ENCODE assay signal across 10 cellular contexts in genomic region chr1:210330279-210330866, GRCh38. TPM values are rescaled to one million over a fixed set of nuclear protein-coding genes. Genes with fewer than 3 reads are reported as not detected.
DNase-seq lines count a peak whose midpoint lies in the region; ATAC-seq and TF ChIP-seq lines count a peak whose summit lies in the region.
"Had no signal": no experiment of that assay in that cellular context is flagged by ENCODE, and none has a peak within 500 bp of the region (broad histone marks: within the 10 kb centered on the region; RNA-seq: fewer than 3 reads in every experiment).

No MANE protein-coding gene starts in this region.

- H3K4me1 Mint-ChIP-seq in CD8-positive, alpha-beta T cell (ENCODE audit: low read depth) = peaks cover 38% of the 10 kb centered on the region
- peaks cover 11% of the 10 kb centered on the region for H3K4me1 Mint-ChIP-seq in WTC11

- H3K27ac ChIP-seq in CD8-positive, alpha-beta T cell (ENCODE audit: low read depth, low read length) = no peak overlapping the region
- H3K27ac ChIP-seq in HEK293 (ENCODE audit: extremely low read depth, low read depth, low read length) = peak overlapping the region; percentile 99
- H3K27ac ChIP-seq in liver (ENCODE audit: low read depth in 1 of 2, low read length in 2 of 2) = no peak overlapping the region
- H3K27ac ChIP-seq: WERI-Rb-1 had no signal

- TF ChIP-seq CTCF in CD8-positive, alpha-beta T cell (IDR thresholded peaks at IDR 0.05) = no peak
- no peak; the same call in 1 of the 2 replicates for TF ChIP-seq CTCF in HEK293 (tag by site-specific recombination; IDR thresholded peaks at IDR 0.05)
- TF ChIP-seq CTCF in WTC11 (IDR thresholded peaks at IDR 0.05) = no peak
- TF ChIP-seq CTCF in liver (IDR thresholded peaks at IDR 0.05; ENCODE audit: low read depth, low read length, missing input control) = no peak

- DNase-seq in CD8-positive, alpha-beta T cell = no peak
- DNase-seq in WTC11 (ENCODE audit: low spot score) = no peak
- DNase-seq in GDM1 (lab: John Stamatoyannopoulos, UW) = no peak
- DNase-seq in NCI-H446 (lab: John Stamatoyannopoulos, UW) = no peak
- DNase-seq: caudate nucleus, nucleus accumbens, WERI-Rb-1 had no signal

- H3K9ac ChIP-seq in liver (ENCODE audit: low read depth in 1 of 2, low read length in 2 of 2) = no peak overlapping the region

- no peak overlapping the region for H3K4me3 ChIP-seq in CD8-positive, alpha-beta T cell (ENCODE audit: low read depth, low read length)
- H3K4me3 ChIP-seq in HEK293 (ENCODE audit: low read depth, low read length) (no peak overlapping the region), liver (ENCODE audit: low read depth in 1 of 3, low read length in 3 of 3) (no peak overlapping the region)

- H3K9me3 ChIP-seq in CD8-positive, alpha-beta T cell (ENCODE audit: low read length) = no peaks in the 10 kb centered on the region
- H3K9me3 ChIP-seq in HEK293 (ENCODE audit: control insufficient read depth, insufficient read depth, low read depth, low read length) (no peaks in the 10 kb centered on the region), liver (ENCODE audit: control insufficient read depth in 4 of 4, low read length in 3 of 4) (no peaks in the 10 kb centered on the region)

- peak overlapping the region; percentile 19 for H3K27ac Mint-ChIP-seq in CD8-positive, alpha-beta T cell
- no peak overlapping the region for H3K27ac Mint-ChIP-seq in WTC11

- 53% methylated on average over 7 of the region's 7 CpGs for WGBS in liver

- TF ChIP-seq RAD21 in liver (IDR thresholded peaks at IDR 0.05) = no peak

- peaks cover 13% of the 10 kb centered on the region for H3K4me1 ChIP-seq in CD8-positive, alpha-beta T cell (ENCODE audit: insufficient read depth, low read length)
- peaks cover 34% of the 10 kb centered on the region for H3K4me1 ChIP-seq in HEK293 (ENCODE audit: control insufficient read depth, insufficient read depth, low read length)
- H3K4me1 ChIP-seq in liver (ENCODE audit: control insufficient read depth in 4 of 4, insufficient read depth in 4 of 4, low read length in 3 of 4) = peaks cover 0 to 18% (median 12%) of the 10 kb centered on the region in 4 donors

- CTCF ChIA-PET in CD8-positive, alpha-beta T cell (lab: Charles Lee) = interaction anchor here (0.9 kb wide), 1 partner anchor 503 kb away, joined by 3 read pairs; no protein-coding TSS in a partner anchor
- CTCF ChIA-PET in HEK293 (lab: Yijun Ruan, JAX) = interaction anchor here (0.6 to 1.6 kb wide), 6 partner anchors 23 to 74 kb away, joined by 3 to 5 read pairs (median 3); no protein-coding TSS in a partner anchor
- CTCF ChIA-PET in WTC11 (lab: Charles Lee) = interaction anchor here (0.6 kb wide), 1 partner anchor 15 kb away, joined by 3 read pairs; no protein-coding TSS in a partner anchor

- peak overlapping the region; percentile 5 for H3K4me3 Mint-ChIP-seq in CD8-positive, alpha-beta T cell
- peak overlapping the region; percentile 94 for H3K4me3 Mint-ChIP-seq in WTC11

- intact Hi-C loops in CD8-positive, alpha-beta T cell (cut with DNase I, micrococcal nuclease) = loop anchor here in 1 of 2 experiments (5.0 kb wide), 1 partner anchor 1217 kb away; no protein-coding TSS in a partner anchor

- POLR2A ChIA-PET in CD8-positive, alpha-beta T cell (lab: Charles Lee) = no interaction called here
- POLR2A ChIA-PET in HEK293 (lab: Yijun Ruan, JAX) = interaction anchor here (1.1 kb wide), 1 partner anchor 79 kb away, joined by 4 read pairs; no protein-coding TSS in a partner anchor
- POLR2A ChIA-PET in WTC11 (lab: Charles Lee) = no interaction called here

- H3K27me3 Mint-ChIP-seq in CD8-positive, alpha-beta T cell (ENCODE audit: low read depth) = no peaks in the 10 kb centered on the region
- H3K27me3 Mint-ChIP-seq in WTC11 (ENCODE audit: low read depth) = peaks cover 94% of the 10 kb centered on the region

- no peak for ATAC-seq in CD8-positive, alpha-beta T cell
- ATAC-seq in WTC11 (no peak), HG02981 (IDR thresholded peaks at IDR 0.05; ENCODE audit: unreplicated experiment) (no peak)

- H3K27me3 ChIP-seq in CD8-positive, alpha-beta T cell (ENCODE audit: insufficient read depth, low read length) = no peaks in the 10 kb centered on the region
- no peaks in the 10 kb centered on the region for H3K27me3 ChIP-seq in liver (ENCODE audit: control insufficient read depth in 4 of 4, insufficient read depth in 4 of 4, low read length in 3 of 4)

- no peaks in the 10 kb centered on the region for H3K36me3 ChIP-seq in CD8-positive, alpha-beta T cell (ENCODE audit: insufficient read depth, low read length)
- no peaks in the 10 kb centered on the region for H3K36me3 ChIP-seq in HEK293 (ENCODE audit: control insufficient read depth in 2 of 2, insufficient read depth in 1 of 2, low read length in 2 of 2)
- H3K36me3 ChIP-seq in liver (ENCODE audit: control insufficient read depth in 4 of 4, insufficient read depth in 3 of 4, low read depth in 1 of 4, low read length in 3 of 4) = no peaks in the 10 kb centered on the region

- peaks cover under 1% of the 10 kb centered on the region for H3K9me3 Mint-ChIP-seq in CD8-positive, alpha-beta T cell
- peaks cover 2% of the 10 kb centered on the region for H3K9me3 Mint-ChIP-seq in WTC11

- peaks cover 6% of the 10 kb centered on the region for H3K36me3 Mint-ChIP-seq in CD8-positive, alpha-beta T cell
- H3K36me3 Mint-ChIP-seq in WTC11 = no peaks in the 10 kb centered on the region

TF ChIP-seq in HEK293, 187 proteins besides CTCF, POLR2A, EP300 and RAD21 (continues in another document):
- TF ChIP-seq ZNF776 (tag by site-specific recombination; IDR thresholded peaks at IDR 0.05; ENCODE audit: borderline replicate concordance) (no peak), ZNF146 (tag by site-specific recombination; IDR thresholded peaks at IDR 0.05) (no peak), ZNF248 (tag by site-specific recombination; IDR thresholded peaks at IDR 0.05) (no peak), ZNF133 (tag by site-specific recombination; IDR thresholded peaks at IDR 0.05) (no peak), GLIS1 (tag by site-specific recombination; IDR thresholded peaks at IDR 0.05) (peak; percentile 95), OSR2 (tag by site-specific recombination; IDR thresholded peaks at IDR 0.05) (peak; percentile 85)

TF ChIP-seq in WTC11, 78 proteins besides CTCF, POLR2A, EP300 and RAD21 (continues in another document):
- TF ChIP-seq ZSCAN18 (CRISPR knock-in tag; IDR thresholded peaks at IDR 0.05) = no peak
- TF ChIP-seq ZNF671 (CRISPR knock-in tag; IDR thresholded peaks at IDR 0.05) = no peak
- TF ChIP-seq PREB (CRISPR knock-in tag; IDR thresholded peaks at IDR 0.05; ENCODE audit: borderline replicate concordance) = no peak

TF ChIP-seq in liver, 16 proteins besides CTCF, POLR2A, EP300 and RAD21:
- TF ChIP-seq HNF4A (conservative IDR thresholded peaks at IDR 0.05) (peak in 1 of 2 donors; percentile 31), MAX (IDR thresholded peaks at IDR 0.05) (no peak), FOXA2 (IDR thresholded peaks at IDR 0.05) (peak; percentile 6), HNF4G (IDR thresholded peaks at IDR 0.05) (no peak), RXRA (IDR thresholded peaks at IDR 0.05) (peak in 1 of 2 donors; percentile 28)

RNA-seq across cellular contexts. Expression of gene HHAT, which starts 1.7 kb away (rescaled TPM):
- total RNA-seq in CD8-positive, alpha-beta T cell = 1 to 10 TPM; 1.8 to 2.9 TPM
- total RNA-seq in WTC11 (2021) (0.39 to 0.69 TPM (median 0.66 TPM) in 3 replicates), liver (1 to 10 TPM; 1.7 to 2.2 TPM)
- 1 to 10 TPM; 1.3 to 1.5 TPM for polyA plus RNA-seq in liver
